In the genomic region with DNA sequence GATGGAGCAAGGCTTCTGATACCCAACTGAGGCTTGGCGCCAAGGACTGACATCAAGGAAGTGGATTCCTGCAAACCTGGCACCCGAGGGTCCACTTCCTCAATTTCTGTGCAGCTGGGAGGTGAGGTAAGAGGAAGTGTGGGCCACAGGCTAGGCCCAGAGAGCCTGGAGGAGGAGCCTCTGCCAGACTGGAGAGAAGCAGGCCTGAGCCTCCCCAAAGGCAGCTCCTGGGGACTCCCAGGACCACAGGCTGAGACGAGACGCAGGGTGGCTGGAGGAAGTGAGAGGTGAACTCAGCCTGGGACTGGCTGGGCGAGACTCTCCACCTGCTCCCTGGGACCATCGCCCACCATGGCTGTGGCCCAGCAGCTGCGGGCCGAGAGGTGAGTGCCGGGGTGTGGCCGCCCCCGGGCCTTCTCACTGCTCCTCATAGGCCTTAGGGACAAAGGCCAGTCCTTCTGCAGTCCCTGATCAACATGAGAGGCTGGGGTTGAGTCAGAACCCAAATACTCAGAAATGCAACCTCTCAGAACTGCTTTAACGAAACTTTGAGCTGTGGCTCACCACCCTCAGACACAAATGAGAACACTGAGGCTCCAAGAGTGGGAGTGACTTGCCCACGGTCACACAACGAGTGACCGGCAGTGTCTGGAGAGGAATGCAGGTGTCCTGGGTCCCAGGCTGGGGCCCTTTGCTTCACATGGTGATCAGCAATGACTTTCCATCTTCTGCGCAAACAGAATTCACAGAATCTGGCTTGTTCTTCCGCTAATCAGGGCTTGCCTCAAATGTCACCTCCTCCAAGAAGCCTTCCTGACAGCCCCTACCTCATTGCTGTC, we compare ENCODE assay signal across 9 cellular contexts. TPM values are rescaled to one million over a fixed set of nuclear protein-coding genes. Genes with fewer than 3 reads are reported as not detected.
DNase-seq lines count a peak whose midpoint lies in the region; ATAC-seq and TF ChIP-seq lines count a peak whose summit lies in the region.
"Had no signal": no experiment of that assay in that cellular context is flagged by ENCODE, and none has a peak within 500 bp of the region (broad histone marks: within the 10 kb centered on the region; RNA-seq: fewer than 3 reads in every experiment).

A gene (plus strand): TSS at position 186 of the 839 bp plus-strand sequence. CDS start 166 bp downstream, at position 352.

- peak within 1 kb of the TSS; percentile 77 for H3K4me2 ChIP-seq in OCI-LY1 (ENCODE audit: low read length)
- H3K4me2 ChIP-seq in GM23248 (ENCODE audit: unreplicated experiment) = no peak within 1 kb of the TSS

- no peak within 1 kb of the TSS for H2AFZ ChIP-seq in OCI-LY1 (ENCODE audit: low read length)
- H2AFZ ChIP-seq in GM23248 = no peak within 1 kb of the TSS

- H3K9me2 ChIP-seq in OCI-LY1 (ENCODE audit: low read depth, low read length) (no peaks in the 10 kb centered on the region), GM23248 (ENCODE audit: insufficient read depth) (no peaks in the 10 kb centered on the region)

- 65% methylated on average over 17 of the region's 17 CpGs for WGBS in GM23248 (ENCODE audit: low coverage in 1 of 2, low lambda C conversion rate in 2 of 2, missing lambda C conversion rate in 2 of 2), 2 experiments

- in situ Hi-C loops in GM23248 (cut with MboI) = loop anchor here (10.0 kb wide), 1 partner anchor 114 kb away; no protein-coding TSS in a partner anchor

- H3K9ac ChIP-seq in OCI-LY1 (ENCODE audit: low read length) = peak within 1 kb of the TSS; percentile 45
- H3K9ac ChIP-seq in GM23248 = no peak within 1 kb of the TSS

- H3K27ac ChIP-seq in OCI-LY1 (ENCODE audit: low read depth, low read length, poor library complexity, severe bottlenecking) (peak within 1 kb of the TSS; percentile 83), ascending aorta (peak within 1 kb of the TSS; percentile 41 to 56), neutrophil (peak within 1 kb of the TSS; percentile 95), GM23248 (no peak within 1 kb of the TSS)

- H3K79me2 ChIP-seq in OCI-LY1 (ENCODE audit: insufficient read depth, low read length) (no peaks in the 10 kb centered on the region), GM23248 (ENCODE audit: insufficient read depth) (no peaks in the 10 kb centered on the region)

- no peaks in the 10 kb centered on the region for H3K36me3 ChIP-seq in OCI-LY1 (ENCODE audit: insufficient read depth, low read length)
- H3K36me3 ChIP-seq in ascending aorta = no peaks in the 10 kb centered on the region
- peaks cover 28% of the 10 kb centered on the region for H3K36me3 ChIP-seq in neutrophil
- no peaks in the 10 kb centered on the region for H3K36me3 ChIP-seq in GM23248 (ENCODE audit: low read depth)

- H4K20me1 ChIP-seq in OCI-LY1 (ENCODE audit: insufficient read depth, low read length) (no peaks in the 10 kb centered on the region), GM23248 (ENCODE audit: insufficient read depth) (no peaks in the 10 kb centered on the region)

- H3K4me3 ChIP-seq in OCI-LY1 (ENCODE audit: low read depth, low read length, poor library complexity, severe bottlenecking) = peak within 1 kb of the TSS; percentile 55
- peak within 1 kb of the TSS in 1 of 2 donors; percentile 39 for H3K4me3 ChIP-seq in ascending aorta
- peak within 1 kb of the TSS; percentile 80 to 92 for H3K4me3 ChIP-seq in neutrophil (ENCODE audit: low read depth in 1 of 2, low read length in 1 of 2)
- H3K4me3 ChIP-seq in GM23248 = no peak within 1 kb of the TSS

- peaks cover 46% of the 10 kb centered on the region for H3K4me1 ChIP-seq in OCI-LY1 (ENCODE audit: insufficient read depth, low read length, severe bottlenecking)
- H3K4me1 ChIP-seq in ascending aorta = peaks cover 0 to 1% of the 10 kb centered on the region in 2 donors
- peaks cover 87 to 100% of the 10 kb centered on the region in 2 experiments for H3K4me1 ChIP-seq in neutrophil (ENCODE audit: control insufficient read depth in 1 of 2, insufficient read depth in 1 of 2, low read depth in 1 of 2, low read length in 1 of 2)
- 0 out of 2 replicates have a peak, but pooled peaks cover 2% of the 10 kb centered on the region for H3K4me1 ChIP-seq in GM23248 (ENCODE audit: insufficient read depth)

- peak; percentile 75 for ATAC-seq in GM18511 (IDR thresholded peaks at IDR 0.05; ENCODE audit: unreplicated experiment)
- ATAC-seq in HG02623 (IDR thresholded peaks at IDR 0.05; ENCODE audit: unreplicated experiment) = peak; percentile 55

- H3F3A ChIP-seq in OCI-LY1 (ENCODE audit: insufficient read depth, low read length) (peaks cover 7% of the 10 kb centered on the region), GM23248 (ENCODE audit: insufficient read depth) (no peaks in the 10 kb centered on the region)

- no peaks in the 10 kb centered on the region for H3K9me3 ChIP-seq in OCI-LY1 (ENCODE audit: low read length)
- no peaks in the 10 kb centered on the region for H3K9me3 ChIP-seq in ascending aorta
- no peaks in the 10 kb centered on the region for H3K9me3 ChIP-seq in neutrophil
- no peaks in the 10 kb centered on the region for H3K9me3 ChIP-seq in GM23248 (ENCODE audit: low read depth)

- TF ChIP-seq CTCF in OCI-LY1 (IDR thresholded peaks at IDR 0.05; ENCODE audit: low read length) (no peak), ascending aorta (IDR thresholded peaks at IDR 0.05) (no peak), neutrophil (IDR thresholded peaks at IDR 0.05) (peak; percentile 28)

- intact Hi-C loops in ascending aorta (cut with DNase I) = no loop called here

- DNase-seq in ascending aorta (ENCODE audit: low spot score in 2 of 2) (peak; percentile 60 to 83), NCI-H748 (lab: John Stamatoyannopoulos, UW; ENCODE audit: unreplicated experiment) (no peak), GM23248 (no peak), glomerular visceral epithelial cell (ENCODE audit: extremely low spot score) (no peak)

- H3K27me3 ChIP-seq in OCI-LY1 (ENCODE audit: insufficient read depth, low read length) = no peaks in the 10 kb centered on the region
- no peaks in the 10 kb centered on the region for H3K27me3 ChIP-seq in ascending aorta
- no peaks in the 10 kb centered on the region for H3K27me3 ChIP-seq in neutrophil
- peaks cover 19% of the 10 kb centered on the region for H3K27me3 ChIP-seq in GM23248 (replicated peaks; ENCODE audit: insufficient read depth)

RNA-seq across cellular contexts. Expression of the gene that starts here (rescaled TPM):
- 13.7 TPM for total RNA-seq in ascending aorta
- not detected in 2 replicates for total RNA-seq in GM23248 (2014; rRNA removed; shearing (Covaris generic))
- 0.18 TPM in 1 of 2 replicates, not detected in the other for polyA plus RNA-seq in GM23248 (2016; fragmentation: Nextera tagmentation; extraction: Ambion mirVana)
- total RNA-seq: M059J had no signal

Comparison
In these comparisons a context has a peak if more than half of its experiments do, and no peak if none do; other contexts are left out.
1. RNA of the gene that starts here (total RNA-seq): 13.7 TPM in ascending aorta (single experiment); not detected in GM23248; every median in the first group is over 10 times any median in the second.
2. DNase-seq: peak in ascending aorta (2 of 2); none in NCI-H748 (single experiment), GM23248 (single experiment) and glomerular visceral epithelial cell (single experiment).